Comparison of ENCODE assay signal across 1 cellular context in genomic region chr15:32866486-32867312, GRCh38.
TF ChIP-seq lines count a peak whose summit lies in the region.

No MANE protein-coding gene starts in this region.

TF ChIP-seq in GM23338, 12 proteins besides CTCF, POLR2A, EP300 and RAD21 (continued from another document):
- TF ChIP-seq ZNF331 (CRISPR knock-in tag; IDR thresholded peaks at IDR 0.05; ENCODE audit: low read depth), result no peak
- no peak for TF ChIP-seq STAT1 (IDR thresholded peaks at IDR 0.05; ENCODE audit: unreplicated experiment)
- TF ChIP-seq NANOG (IDR thresholded peaks at IDR 0.05; ENCODE audit: borderline replicate concordance), result no peak
- TF ChIP-seq CREB1 (CRISPR knock-in tag; IDR thresholded peaks at IDR 0.05; ENCODE audit: low read depth), result no peak
TF ChIP-seq in GM23338: peak in this region for 0.
